In genomic region chr16:28846080-28846932, GRCh38 we compare ENCODE assay signal across 1 cellular context.
TF ChIP-seq lines count a peak whose summit lies in the region.

Gene TUFM (minus strand): TSS chr16:28846348. CDS start chr16:28846269, 79 bp downstream.

TF ChIP-seq in H1, 55 proteins besides CTCF, POLR2A, EP300 and RAD21:
- TF ChIP-seq ATF2 (IDR thresholded peaks at IDR 0.05; ENCODE audit: low read length) (0 out of 2 replicates have a peak, but pooled peaks have one; percentile 62), POLR2AphosphoS5 (IDR thresholded peaks at IDR 0.05; ENCODE audit: low read depth, low read length) (peak; percentile 42), SIX5 (IDR thresholded peaks at IDR 0.05; ENCODE audit: low read depth, low read length) (peak; percentile 64), KDM4A (IDR thresholded peaks at IDR 0.05; ENCODE audit: low read depth, low read length, severe bottlenecking) (peak; percentile 97), TAF1 (IDR thresholded peaks at IDR 0.05; ENCODE audit: low read depth, low read length) (peak; percentile 82), JUND (IDR thresholded peaks at IDR 0.05; ENCODE audit: low read length) (peak; percentile 52), HDAC6 (IDR thresholded peaks at IDR 0.05; ENCODE audit: low read depth, low read length) (no peak), GTF2F1 (IDR thresholded peaks at IDR 0.05; ENCODE audit: borderline replicate concordance, low read depth, low read length) (peak; percentile 22; the same call in 1 of the 2 replicates), KDM5A (IDR thresholded peaks at IDR 0.05; ENCODE audit: low read length) (peak; percentile 88), KDM1A (IDR thresholded peaks at IDR 0.05; ENCODE audit: borderline replicate concordance, low read length) (peak; percentile 99), PHF8 (conservative IDR thresholded peaks at IDR 0.05; ENCODE audit: low read depth, low read length) (peak; percentile 81), GABPA (IDR thresholded peaks at IDR 0.05; ENCODE audit: borderline replicate concordance, insufficient read depth, low read length) (peak; percentile 99), SIRT6 (IDR thresholded peaks at IDR 0.05; ENCODE audit: low read length) (no peak), POU5F1 (IDR thresholded peaks at IDR 0.05; ENCODE audit: low read depth, low read length) (no peak), RFX5 (IDR thresholded peaks at IDR 0.05; ENCODE audit: borderline replicate concordance, low read depth, low read length) (no peak), RBBP5 (IDR thresholded peaks at IDR 0.05; ENCODE audit: borderline replicate concordance, low read depth, low read length) (no peak), BACH1 (IDR thresholded peaks at IDR 0.05; ENCODE audit: low read length) (peak; percentile 80; the same call in 1 of the 2 replicates), SP1 (IDR thresholded peaks at IDR 0.05; ENCODE audit: low read depth, low read length) (peak; percentile 69), RXRA (IDR thresholded peaks at IDR 0.05; ENCODE audit: insufficient read depth, low read depth, low read length) (no peak), ATF3 (IDR thresholded peaks at IDR 0.05; ENCODE audit: insufficient read depth, low read depth, low read length) (peak; percentile 72; the same call in 1 of the 2 replicates), SP2 (IDR thresholded peaks at IDR 0.05; ENCODE audit: low read length) (peak; percentile 95), SIN3A (conservative IDR thresholded peaks at IDR 0.05 in 1 of 2, IDR thresholded peaks at IDR 0.05 in 1 of 2; ENCODE audit: low read depth in 1 of 2, low read length in 2 of 2) (peak; percentile 63 to 88; a peak in 2 of 4 replicates), TBP (IDR thresholded peaks at IDR 0.05; ENCODE audit: low read depth, low read length) (peak; percentile 85), SUZ12 (IDR thresholded peaks at IDR 0.05; ENCODE audit: low read length) (no peak), CREB1 (IDR thresholded peaks at IDR 0.05) (peak; percentile 99), ASH2L (IDR thresholded peaks at IDR 0.05; ENCODE audit: low read length) (peak; percentile 71), YY1 (IDR thresholded peaks at IDR 0.05; ENCODE audit: low read depth, low read length) (peak; percentile 95), BRCA1 (IDR thresholded peaks at IDR 0.05; ENCODE audit: low read depth, low read length) (no peak), EZH2 (IDR thresholded peaks at IDR 0.05; ENCODE audit: low read depth, low read length, severe bottlenecking) (no peak), SRF (IDR thresholded peaks at IDR 0.05; ENCODE audit: low read depth, low read length) (peak; percentile 79), RNF2 (IDR thresholded peaks at IDR 0.05; ENCODE audit: borderline replicate concordance, low read depth, low read length, missing control alignments, poor library complexity, severe bottlenecking) (no peak), E2F6 (IDR thresholded peaks at IDR 0.05) (no peak), SP4 (IDR thresholded peaks at IDR 0.05; ENCODE audit: low read length) (no peak), MAX (IDR thresholded peaks at IDR 0.05) (peak; percentile 41; the same call in 1 of the 2 replicates), BCL11A (IDR thresholded peaks at IDR 0.05; ENCODE audit: low read depth in 2 of 2, low read length in 2 of 2) (no peak), SAP30 (IDR thresholded peaks at IDR 0.05; ENCODE audit: insufficient read depth, insufficient replicate concordance, low read length) (peak; percentile 10), TAF7 (optimal IDR thresholded peaks at IDR 0.05; ENCODE audit: borderline replicate concordance, low read depth, low read length) (peak; percentile 59), HDAC2 (IDR thresholded peaks at IDR 0.05; ENCODE audit: borderline replicate concordance in 1 of 2, low read depth in 2 of 2, low read length in 2 of 2) (peak in 1 of 2 experiments; percentile 86; a peak in 2 of 4 replicates), NANOG (IDR thresholded peaks at IDR 0.05; ENCODE audit: insufficient read depth, low read depth, low read length, poor library complexity, severe bottlenecking) (peak; percentile 12), EGR1 (IDR thresholded peaks at IDR 0.05; ENCODE audit: borderline replicate concordance, low read depth, low read length) (peak; percentile 93), CTBP2 (IDR thresholded peaks at IDR 0.05; ENCODE audit: borderline replicate concordance, insufficient read depth, insufficient read length, low read length) (no peak), CHD2 (IDR thresholded peaks at IDR 0.05; ENCODE audit: low read length) (peak; percentile 39)
